Comparison of ENCODE assay signal across 23 cellular contexts in genomic region chr15:64288999-64289398, GRCh38.
DNase-seq lines count a peak whose midpoint lies in the region; ATAC-seq and TF ChIP-seq lines count a peak whose summit lies in the region.
"Had no signal": no experiment of that assay in that cellular context is flagged by ENCODE, and none has a peak within 500 bp of the region (broad histone marks: within the 10 kb centered on the region; RNA-seq: fewer than 3 reads in every experiment).

No MANE protein-coding gene starts in this region.

- H3K9me2 ChIP-seq in GM23338 (ENCODE audit: insufficient read depth), result no peaks in the 10 kb centered on the region

- H2AFZ ChIP-seq in GM23338, result no peak overlapping the region
- no peak overlapping the region for H2AFZ ChIP-seq in smooth muscle cell (ENCODE audit: low read depth)

- no peak overlapping the region for H3K9ac ChIP-seq in smooth muscle cell (ENCODE audit: low read depth)

- H3K4me1 Mint-ChIP-seq in GM23338, result peaks cover 10% of the 10 kb centered on the region; the same call in 2 of the 3 replicates

- no peaks in the 10 kb centered on the region for H3F3A ChIP-seq in GM23338 (replicated peaks; ENCODE audit: low read depth)
- peaks cover 7% of the 10 kb centered on the region for H3F3A ChIP-seq in smooth muscle cell (ENCODE audit: low read depth)

- H3K36me3 ChIP-seq in GM23338 (ENCODE audit: insufficient read depth) (no peaks in the 10 kb centered on the region), smooth muscle cell (ENCODE audit: low read depth) (no peaks in the 10 kb centered on the region)

- H3K4me2 ChIP-seq in GM23338 (no peak overlapping the region), smooth muscle cell (peak overlapping the region; percentile 59)

- H3K27ac ChIP-seq in GM23338 (ENCODE audit: low read depth) (no peak overlapping the region), VCaP (peak overlapping the region; percentile 36; the same call in 1 of the 2 replicates), smooth muscle cell (ENCODE audit: low read depth) (peak overlapping the region; percentile 67)
- H3K27ac ChIP-seq: dorsolateral prefrontal cortex had no signal

- no peaks in the 10 kb centered on the region for H3K9me3 ChIP-seq in smooth muscle cell (replicated peaks; ENCODE audit: low read depth)

- H3K27me3 Mint-ChIP-seq in GM23338 (ENCODE audit: insufficient read depth, low read depth, poor library complexity), result no peaks in the 10 kb centered on the region
- H3K27me3 Mint-ChIP-seq: activated CD4-positive, alpha-beta memory T cell treated with anti-CD3 and anti-CD28 coated beads, Interleukin-2, amount 10 ng/mL, durations not matched to agents 7 days and 5 days had no signal

- 0 out of 2 replicates have a peak overlapping the region, but pooled peaks have one; percentile 7 for H3K27ac Mint-ChIP-seq in GM23338
- H3K27ac Mint-ChIP-seq: activated CD4-positive, alpha-beta memory T cell treated with anti-CD3 and anti-CD28 coated beads, Interleukin-2, amount 10 ng/mL, durations not matched to agents 7 days and 5 days; CD8-positive, alpha-beta T cell had no signal

- H3K79me2 ChIP-seq in GM23338 (replicated peaks; ENCODE audit: insufficient read depth) (no peaks in the 10 kb centered on the region; the same call in 1 of the 2 replicates), smooth muscle cell (ENCODE audit: low read depth) (peaks cover 83% of the 10 kb centered on the region)

- no peaks in the 10 kb centered on the region for H3K4me1 ChIP-seq in GM23338 (ENCODE audit: insufficient read depth)
- peaks cover 11% of the 10 kb centered on the region for H3K4me1 ChIP-seq in smooth muscle cell (ENCODE audit: low read depth)

- H4K20me1 ChIP-seq in GM23338 (replicated peaks; ENCODE audit: insufficient read depth) (no peaks in the 10 kb centered on the region; the same call in 1 of the 2 replicates), smooth muscle cell (ENCODE audit: low read depth) (peaks cover 92% of the 10 kb centered on the region)

- no peak for DNase-seq in GM23338 (ENCODE audit: low spot score)
- DNase-seq in glomerular visceral epithelial cell (ENCODE audit: extremely low spot score), result peak; percentile 20
- DNase-seq in smooth muscle cell (lab: John Stamatoyannopoulos, UW; ENCODE audit: unreplicated experiment), result no peak
- DNase-seq: activated CD4-positive, alpha-beta memory T cell treated with anti-CD3 and anti-CD28 coated beads, Interleukin-2, amount 10 ng/mL, durations not matched to agents 7 days and 5 days; activated CD4-positive, CD25-positive, alpha-beta regulatory T cell treated with anti-CD3 and anti-CD28 coated beads, Interleukin-2, amount 50 U/mL, for 72 hours; activated CD8-positive, alpha-beta memory T cell treated with anti-CD3 and anti-CD28 coated beads, Interleukin-2, amount 50 U/mL, for 48 hours; activated naive CD4-positive, alpha-beta T cell treated with anti-CD3 and anti-CD28 coated beads, Interleukin-2, amount 50 U/mL, for 16 hours; AML-193; amygdala; CD8-positive, alpha-beta T cell; central memory CD4-positive, alpha-beta T cell; DMS153; dorsolateral prefrontal cortex; H7; NCI-H2029 treated with DMSO at 0.1 percent for 48 hours; NCI-H226; stimulated activated CD4-positive, alpha-beta T cell treated with anti-CD3 and anti-CD28 coated beads, Interleukin-4, amount 100 ng/mL, for 4 hours; stimulated activated naive CD4-positive, alpha-beta T cell had no signal

- H3K4me3 Mint-ChIP-seq in GM23338, result no peak overlapping the region
- H3K4me3 Mint-ChIP-seq: activated CD4-positive, alpha-beta memory T cell treated with anti-CD3 and anti-CD28 coated beads, Interleukin-2, amount 10 ng/mL, durations not matched to agents 7 days and 5 days; CD8-positive, alpha-beta T cell had no signal

- TF ChIP-seq CTCF in GM23338 (conservative IDR thresholded peaks at IDR 0.05; ENCODE audit: low read depth in 2 of 2) (no peak), VCaP (conservative IDR thresholded peaks at IDR 0.05) (no peak), smooth muscle cell (IDR thresholded peaks at IDR 0.05; ENCODE audit: borderline replicate concordance, insufficient read depth, poor library complexity, severe bottlenecking) (no peak)

- no peaks in the 10 kb centered on the region for H3K36me3 Mint-ChIP-seq in GM23338 (ENCODE audit: low read depth)

- WGBS in smooth muscle cell (ENCODE audit: low lambda C conversion rate), result 89% methylated on average over 8 of the region's 8 CpGs

- no peaks in the 10 kb centered on the region for H3K27me3 ChIP-seq in GM23338 (ENCODE audit: insufficient read depth)
- H3K27me3 ChIP-seq in smooth muscle cell (ENCODE audit: low read depth), result no peaks in the 10 kb centered on the region
- H3K27me3 ChIP-seq: dorsolateral prefrontal cortex had no signal

- ATAC-seq in GM23338 (no peak), HG03108 (IDR thresholded peaks at IDR 0.05; ENCODE audit: unreplicated experiment) (no peak), HG03342 (IDR thresholded peaks at IDR 0.05; ENCODE audit: unreplicated experiment) (no peak), GM18502 (IDR thresholded peaks at IDR 0.05; ENCODE audit: poor library complexity, unreplicated experiment) (no peak)
- ATAC-seq: CD8-positive, alpha-beta T cell; sciatic nerve had no signal

- no peaks in the 10 kb centered on the region for H3K9me3 Mint-ChIP-seq in GM23338
- H3K9me3 Mint-ChIP-seq: activated CD4-positive, alpha-beta memory T cell treated with anti-CD3 and anti-CD28 coated beads, Interleukin-2, amount 10 ng/mL, durations not matched to agents 7 days and 5 days; CD8-positive, alpha-beta T cell had no signal

- H3K4me3 ChIP-seq in GM23338 (no peak overlapping the region), smooth muscle cell (no peak overlapping the region)
- H3K4me3 ChIP-seq: dorsolateral prefrontal cortex had no signal

TF ChIP-seq in GM23338, 12 proteins besides CTCF, POLR2A, EP300 and RAD21:
- TF ChIP-seq CREB1 (CRISPR knock-in tag; IDR thresholded peaks at IDR 0.05; ENCODE audit: low read depth) (no peak), EZH2phosphoT487 (IDR thresholded peaks at IDR 0.05; ENCODE audit: unreplicated experiment) (no peak), ZNF331 (CRISPR knock-in tag; IDR thresholded peaks at IDR 0.05; ENCODE audit: low read depth) (no peak), NANOG (IDR thresholded peaks at IDR 0.05; ENCODE audit: borderline replicate concordance) (no peak), REST (IDR thresholded peaks at IDR 0.05; ENCODE audit: unreplicated experiment) (no peak), JUNB (IDR thresholded peaks at IDR 0.05; ENCODE audit: unreplicated experiment) (no peak), STAT1 (IDR thresholded peaks at IDR 0.05; ENCODE audit: unreplicated experiment) (no peak)
